8 cellular contexts compared by ENCODE assay signal in the genomic region with DNA sequence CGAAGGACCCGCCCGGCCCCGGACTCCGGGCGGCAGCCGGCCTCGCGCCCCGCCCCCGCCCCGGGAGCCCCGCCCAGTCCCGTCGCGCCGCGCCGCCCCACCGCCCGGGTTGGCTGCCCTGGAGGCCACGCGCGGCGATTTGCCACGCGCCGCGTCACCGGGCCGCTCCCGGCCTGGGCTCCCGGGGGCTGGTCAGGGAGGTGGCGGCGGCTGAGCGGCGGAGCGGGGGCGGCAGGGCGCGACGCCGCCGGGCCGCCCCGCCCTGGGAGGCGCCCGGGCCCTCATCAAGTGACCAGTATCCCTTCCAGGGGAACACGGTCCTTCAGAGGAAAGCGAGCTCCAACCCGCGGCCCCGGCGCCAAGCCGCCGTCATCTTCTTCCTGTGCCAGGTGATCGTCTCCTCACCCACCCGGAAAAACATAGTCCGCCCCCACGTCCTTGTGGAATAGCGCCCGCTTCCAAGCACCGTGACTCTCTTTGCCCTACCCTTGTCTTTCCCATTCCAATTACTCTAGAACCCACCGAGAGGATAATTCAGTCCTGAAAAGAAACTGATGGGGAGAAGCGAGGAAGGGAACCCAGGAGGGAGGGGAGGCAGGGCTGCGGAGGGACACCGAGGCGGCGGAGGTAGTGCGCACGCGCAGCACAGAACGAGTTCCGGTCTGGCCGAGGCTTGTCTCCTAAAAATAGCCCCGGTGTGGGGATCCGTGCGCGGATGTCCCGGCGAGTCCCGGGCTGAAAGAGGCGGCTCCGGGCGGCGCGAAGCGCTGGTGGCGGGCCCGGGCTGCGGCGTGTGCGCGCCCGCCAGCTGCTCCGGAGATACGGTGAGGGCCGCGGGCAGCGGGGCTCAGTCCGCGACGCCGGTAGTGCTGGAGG. TPM values are rescaled to one million over a fixed set of nuclear protein-coding genes. Genes with fewer than 3 reads are reported as not detected.
DNase-seq lines count a peak whose midpoint lies in the region; ATAC-seq and TF ChIP-seq lines count a peak whose summit lies in the region.

A gene (plus strand): TSS at position 704 of the 876 bp plus-strand sequence. CDS start 67,136 bp downstream, outside the sequence.

- H3K9me3 ChIP-seq in BE2C, result no peaks in the 10 kb centered on the region

- H3K4me1 ChIP-seq in BE2C, result no peaks in the 10 kb centered on the region

- peak within 1 kb of the TSS; percentile 75 for H3K4me3 ChIP-seq in BE2C (ENCODE audit: low read depth, low read length)

- DNase-seq in BE2C (peak; percentile 94), GM19240 (ENCODE audit: insufficient read length, low spot score) (peak; percentile 75), NCI-H748 (lab: John Stamatoyannopoulos, UW; ENCODE audit: unreplicated experiment) (peak; percentile 92), dedifferentiated amniotic fluid mesenchymal stem cell (ENCODE audit: extremely low spot score) (peak; percentile 95), left kidney (ENCODE audit: low read depth, low spot score) (peak; percentile 98)
- peak; percentile 90 for DNase-seq in activated CD4-positive, alpha-beta T cell treated with anti-CD3 and anti-CD28 coated beads, Interleukin-2, amount 50 U/mL, for 1 hour
- peak; percentile 92 for DNase-seq in stimulated activated CD4-positive, alpha-beta T cell treated with anti-CD3 and anti-CD28 coated beads, Interleukin-1b, Interleukin-23, amount 100 ng/mL, for 48 hours

- ATAC-seq in HG03457 (IDR thresholded peaks at IDR 0.05; ENCODE audit: unreplicated experiment), result peak; percentile 37

- no peaks in the 10 kb centered on the region for H3K36me3 ChIP-seq in BE2C

- no peaks in the 10 kb centered on the region for H3K27me3 ChIP-seq in BE2C

- no peak for TF ChIP-seq CTCF in BE2C (IDR thresholded peaks at IDR 0.05; ENCODE audit: low read depth, low read length)

RNA-seq across cellular contexts. Expression of the gene that starts here (rescaled TPM):
- polyA plus RNA-seq in BE2C (2012; ENCODE audit: insufficient read depth, insufficient read length, low read depth), result 22.5 TPM

Comparison
In these comparisons a context has a peak if more than half of its experiments do, and no peak if none do; other contexts are left out.
1. Peak in every context shown above with its lines: DNase-seq, ATAC-seq and H3K4me3 ChIP-seq.